Comparison of ENCODE assay signal across 20 cellular contexts in the genomic region with DNA sequence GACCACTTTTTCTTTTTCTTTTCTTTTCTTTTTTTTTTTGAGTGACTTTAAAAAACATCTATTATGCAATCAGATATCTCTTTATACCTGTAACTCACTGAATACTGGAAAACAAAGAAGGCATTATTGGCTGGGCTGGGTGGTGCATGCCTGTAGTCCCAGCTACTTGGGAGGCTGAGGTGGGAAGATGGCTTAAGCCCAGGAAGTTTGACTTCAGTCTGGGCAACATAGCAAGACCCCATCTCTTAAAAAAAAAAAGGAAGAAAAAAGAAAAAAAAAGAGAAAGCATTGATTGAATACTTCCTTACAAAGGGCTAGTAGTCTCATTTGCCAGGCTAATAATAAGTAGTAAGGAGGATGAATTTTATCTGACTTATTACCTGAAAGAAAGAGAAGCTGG.
"Had no signal": no experiment of that assay in that cellular context is flagged by ENCODE, and none has a peak within 500 bp of the region (broad histone marks: within the 10 kb centered on the region; RNA-seq: fewer than 3 reads in every experiment).

No MANE protein-coding gene starts in this region.

- H3K9me3 Mint-ChIP-seq: activated CD4-positive, alpha-beta memory T cell treated with anti-CD3 and anti-CD28 coated beads for 36 hours had no signal

- ATAC-seq: gastrocnemius medialis, pancreas had no signal

- H3K4me3 Mint-ChIP-seq: activated CD4-positive, alpha-beta memory T cell treated with anti-CD3 and anti-CD28 coated beads for 36 hours had no signal

- H3K27ac ChIP-seq: gastrocnemius medialis, left ventricle myocardium inferior, neutrophil, testis, upper lobe of left lung had no signal

- H3K9me3 ChIP-seq: gastrocnemius medialis, left ventricle myocardium inferior, neutrophil, pancreas, stomach, testis, upper lobe of left lung had no signal

- H3K4me3 ChIP-seq: gastrocnemius medialis, left ventricle myocardium inferior, pancreas, stomach, testis, upper lobe of left lung had no signal

- H3K36me3 ChIP-seq: gastrocnemius medialis, left ventricle myocardium inferior, neutrophil, pancreas, stomach, upper lobe of left lung, WERI-Rb-1 had no signal

- FAIRE-seq: astrocyte, bronchial epithelial cell, pancreas, small intestine had no signal

- DNase-seq: activated CD4-positive, alpha-beta memory T cell treated with anti-CD3 and anti-CD28 coated beads for 36 hours; activated naive CD4-positive, alpha-beta T cell; cerebellar nuclear complex; cortex of kidney; effector CD4-positive, alpha-beta T cell; gastrocnemius medialis; left ventricle myocardium inferior; mammary epithelial cell; pancreas; small intestine; stimulated activated CD4-positive, alpha-beta T cell treated with anti-CD3 and anti-CD28 coated beads, Interleukin-15, amount 100 ng/mL, for 24 hours; stimulated activated CD4-positive, alpha-beta T cell treated with anti-CD3 and anti-CD28 coated beads, Interleukin-2, amount 100 ng/mL, for 48 hours; stomach; T-helper 2 cell; testis had no signal

- H3K27me3 ChIP-seq: gastrocnemius medialis, pancreas, testis had no signal

- H3K27ac Mint-ChIP-seq: activated CD4-positive, alpha-beta memory T cell treated with anti-CD3 and anti-CD28 coated beads for 36 hours had no signal
